Comparison of ENCODE assay signal across 10 cellular contexts in the genomic region with DNA sequence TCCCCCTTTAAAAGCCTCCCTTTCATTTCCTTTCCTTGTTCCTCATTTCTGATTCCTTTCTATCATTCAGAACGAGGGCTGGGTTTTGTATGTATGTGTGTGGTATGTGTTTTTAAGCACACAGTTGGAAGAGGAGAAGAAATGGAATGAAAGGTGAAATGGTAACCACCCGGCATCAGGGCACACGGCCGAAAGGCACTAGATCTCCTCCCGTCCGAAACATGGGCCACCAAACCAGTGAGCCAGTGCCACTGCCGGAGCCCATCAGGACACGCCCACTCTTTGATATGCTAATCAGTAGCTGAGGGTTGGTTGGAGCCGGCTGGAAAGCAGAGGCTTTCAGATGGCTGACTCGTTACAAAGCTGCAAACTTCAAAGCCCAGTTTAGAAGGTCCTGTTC.
A peak's percentile ranks its signal among the peaks of the same experiment; 100 is the strongest.
DNase-seq lines count a peak whose midpoint lies in the region; ATAC-seq, FAIRE-seq and TF ChIP-seq lines count a peak whose summit lies in the region.
"Had no signal": no experiment of that assay in that cellular context is flagged by ENCODE, and none has a peak within 500 bp of the region (broad histone marks: within the 10 kb centered on the region; RNA-seq: fewer than 3 reads in every experiment).

No MANE protein-coding gene starts in this region.

- H3K4me3 Mint-ChIP-seq in T-helper 2 cell treated with Interferon-gamma antibody and Interleukin-4, amounts not matched to agents 5 μg/mL and 100 μg/mL, for 36 hours = peak overlapping the region; percentile 12
- H3K4me3 Mint-ChIP-seq: activated naive CD8-positive, alpha-beta T cell had no signal

- no peak for FAIRE-seq in RCC 7860 (lab: Jason Lieb, UNC)

- peak overlapping the region; percentile 70 for H3K23ac ChIP-seq in neuronal stem cell (ENCODE audit: low read depth, low read length, poor library complexity)

- peaks cover 19% of the 10 kb centered on the region for H3K4me1 Mint-ChIP-seq in T-helper 2 cell treated with Interferon-gamma antibody and Interleukin-4, amounts not matched to agents 5 μg/mL and 100 μg/mL, for 36 hours (ENCODE audit: low read depth)

- no peak for TF ChIP-seq CTCF in NB4 (IDR thresholded peaks at IDR 0.05; ENCODE audit: low read depth, low read length)
- TF ChIP-seq CTCF in GM13977 (IDR thresholded peaks at IDR 0.05; ENCODE audit: extremely low read depth, insufficient read depth, missing control alignments) = no peak

- no peaks in the 10 kb centered on the region for H3K36me3 Mint-ChIP-seq in T-helper 2 cell treated with Interferon-gamma antibody and Interleukin-4, amounts not matched to agents 5 μg/mL and 100 μg/mL, for 36 hours (ENCODE audit: low read depth)
- H3K36me3 Mint-ChIP-seq: activated naive CD8-positive, alpha-beta T cell had no signal

- no peaks in the 10 kb centered on the region for H3K79me1 ChIP-seq in neuronal stem cell (ENCODE audit: low read depth, low read length)

- no peak overlapping the region for H2BK12ac ChIP-seq in neuronal stem cell (ENCODE audit: low read length)

- no peak for ATAC-seq in HG02981 (IDR thresholded peaks at IDR 0.05; ENCODE audit: unreplicated experiment)

- no peak overlapping the region for H4K8ac ChIP-seq in neuronal stem cell (ENCODE audit: low read depth, low read length)

- H3K14ac ChIP-seq in neuronal stem cell (ENCODE audit: low read length) = no peak overlapping the region

- H3K36me3 ChIP-seq in neuronal stem cell (replicated peaks in 1 of 2; ENCODE audit: control insufficient read depth in 2 of 2, insufficient read depth in 2 of 2, low read length in 2 of 2) = no peaks in the 10 kb centered on the region

- no peak for DNase-seq in T-helper 2 cell treated with Interferon-gamma antibody and Interleukin-4, amounts not matched to agents 5 μg/mL and 100 μg/mL, for 36 hours (ENCODE audit: low spot score)
- DNase-seq in T-helper 2 cell (no peak), NB4 (ENCODE audit: low read depth) (peak; percentile 54), ecto neural progenitor cell (ENCODE audit: low spot score) (peak; percentile 78), neuronal stem cell (ENCODE audit: low spot score) (no peak), GM13977 (ENCODE audit: low spot score) (no peak), RCC 7860 (ENCODE audit: low spot score) (no peak)
- DNase-seq: NCI-H1092 treated with DMSO at 0.1 percent for 48 hours had no signal

- no peak overlapping the region for H3K4me3 ChIP-seq in NB4 (ENCODE audit: low read depth, low read length)
- H3K4me3 ChIP-seq in neuronal stem cell (ENCODE audit: low read length in 2 of 2) = no peak overlapping the region

- H3K4me2 ChIP-seq in neuronal stem cell (ENCODE audit: insufficient read depth, low read length, poor library complexity, severe bottlenecking) = no peak overlapping the region

- no peak overlapping the region for H3K18ac ChIP-seq in neuronal stem cell (ENCODE audit: low read length)

- H3K27ac Mint-ChIP-seq in T-helper 2 cell treated with Interferon-gamma antibody and Interleukin-4, amounts not matched to agents 5 μg/mL and 100 μg/mL, for 36 hours = no peak overlapping the region
- H3K27ac Mint-ChIP-seq: activated naive CD8-positive, alpha-beta T cell had no signal

- H3K9ac ChIP-seq in neuronal stem cell (ENCODE audit: low read depth, low read length, poor library complexity) = no peak overlapping the region

- H2BK15ac ChIP-seq in neuronal stem cell (ENCODE audit: low read length) = no peak overlapping the region

- H3K9me3 Mint-ChIP-seq in T-helper 2 cell treated with Interferon-gamma antibody and Interleukin-4, amounts not matched to agents 5 μg/mL and 100 μg/mL, for 36 hours = no peaks in the 10 kb centered on the region

- WGBS in neuronal stem cell (ENCODE audit: extremely low coverage in 2 of 2, insufficient read length in 2 of 2, insufficient replicate concordance in 1 of 2), 2 donors = no CpG with 5 or more reads among the region's 10 CpGs

- no peak overlapping the region for H2BK5ac ChIP-seq in neuronal stem cell (ENCODE audit: low read length)

- H2BK120ac ChIP-seq in neuronal stem cell (ENCODE audit: low read depth, low read length) = no peak overlapping the region

- peaks cover 0 to 14% of the 10 kb centered on the region in 2 donors for H3K4me1 ChIP-seq in neuronal stem cell (ENCODE audit: control insufficient read depth in 2 of 2, insufficient read depth in 1 of 2, low read depth in 1 of 2, low read length in 2 of 2)

- peak overlapping the region; percentile 67 for H2AFZ ChIP-seq in neuronal stem cell (ENCODE audit: low read length)

- no peak for TF ChIP-seq POLR2A in NB4 (IDR thresholded peaks at IDR 0.05; ENCODE audit: extremely low read depth, insufficient read length)

- H4K91ac ChIP-seq in neuronal stem cell (ENCODE audit: low read depth, low read length, poor library complexity) = no peak overlapping the region

- peaks cover 0 to 2% of the 10 kb centered on the region in 2 donors for H3K9me3 ChIP-seq in neuronal stem cell (replicated peaks in 1 of 2; ENCODE audit: control insufficient read depth in 2 of 2, insufficient read depth in 1 of 2, low read depth in 1 of 2, low read length in 2 of 2)

- no peak overlapping the region for H3K27ac ChIP-seq in neuronal stem cell (replicated peaks; ENCODE audit: low read length)

- H3K4ac ChIP-seq in neuronal stem cell (ENCODE audit: low read length) = no peak overlapping the region

- in situ Hi-C loops in GM13977 (cut with MboI; ENCODE audit: low pct_unique_long_range_greater_than_20kb, low sequenced_read_pairs, unreplicated experiment) = no loop called here

- H3K27me3 Mint-ChIP-seq in T-helper 2 cell treated with Interferon-gamma antibody and Interleukin-4, amounts not matched to agents 5 μg/mL and 100 μg/mL, for 36 hours (ENCODE audit: low read depth) = no peaks in the 10 kb centered on the region

- no peak overlapping the region for H2AK5ac ChIP-seq in neuronal stem cell (ENCODE audit: low read depth, low read length)

- H3K27me3 ChIP-seq in neuronal stem cell (ENCODE audit: control insufficient read depth in 3 of 3, insufficient read depth in 3 of 3, low read depth in 1 of 3, low read length in 3 of 3) = no peaks in the 10 kb centered on the region

Comparison
In these comparisons a context has a peak if more than half of its experiments do, and no peak if none do; other contexts are left out.
1. DNase-seq: peak in NB4 (single experiment) and ecto neural progenitor cell (single experiment); none in T-helper 2 cell treated with Interferon-gamma antibody and Interleukin-4, amounts not matched to agents 5 μg/mL and 100 μg/mL, for 36 hours (single experiment), T-helper 2 cell (0 of 5), neuronal stem cell (single experiment), GM13977 (single experiment) and RCC 7860 (single experiment).